14 cellular contexts compared by ENCODE assay signal in the genomic region with DNA sequence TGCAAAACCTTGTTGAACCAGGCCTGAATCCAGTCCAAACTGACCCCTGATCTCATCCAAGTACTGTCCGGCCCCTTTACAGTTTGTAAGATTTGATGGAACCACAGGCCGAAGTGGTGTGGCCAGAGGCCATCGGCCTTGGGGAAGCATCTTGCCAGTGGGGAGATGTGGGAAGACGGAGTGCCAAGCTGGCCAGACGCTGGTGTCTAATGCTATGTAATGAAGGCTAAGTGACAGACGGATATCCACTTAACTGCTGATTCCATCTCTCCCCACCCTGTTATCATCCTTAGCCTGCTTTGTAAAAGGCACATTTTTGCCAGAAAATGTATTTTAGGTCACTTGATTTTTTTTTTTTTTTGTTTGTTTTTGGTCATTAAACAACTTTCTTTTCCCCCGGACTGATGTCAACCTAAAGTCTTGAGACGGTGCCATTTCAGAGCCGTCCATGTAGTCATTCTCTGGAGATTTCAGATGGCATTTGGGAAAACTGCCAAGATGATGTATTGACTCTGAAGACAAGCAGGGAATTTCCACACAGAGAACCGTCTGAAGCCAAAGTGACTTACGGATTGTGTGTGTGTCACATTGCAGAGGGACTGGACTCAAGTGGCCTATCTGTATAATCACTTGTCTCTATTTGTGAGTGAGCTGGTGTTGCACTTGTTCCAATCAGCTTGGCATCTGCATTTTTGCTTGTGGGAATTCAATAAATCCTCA.
DNase-seq lines count a peak whose midpoint lies in the region; TF ChIP-seq lines count a peak whose summit lies in the region.
"Had no signal": no experiment of that assay in that cellular context is flagged by ENCODE, and none has a peak within 500 bp of the region (broad histone marks: within the 10 kb centered on the region; RNA-seq: fewer than 3 reads in every experiment).

No MANE protein-coding gene starts in this region.

- no peaks in the 10 kb centered on the region for H3K27me3 Mint-ChIP-seq in progenitor cell of endocrine pancreas
- H3K27me3 Mint-ChIP-seq: naive thymus-derived CD8-positive, alpha-beta T cell had no signal

- H3K36me3 Mint-ChIP-seq in progenitor cell of endocrine pancreas (ENCODE audit: insufficient read depth), result no peaks in the 10 kb centered on the region
- H3K36me3 Mint-ChIP-seq: activated CD8-positive, alpha-beta memory T cell treated with anti-CD3 and anti-CD28 coated beads, Interleukin-2, amount 10 ng/mL, durations not matched to agents 7 days and 5 days; activated naive CD4-positive, alpha-beta T cell treated with anti-CD3 and anti-CD28 coated beads, Interleukin-2, amount 50 U/mL, for 72 hours; naive thymus-derived CD8-positive, alpha-beta T cell had no signal

- H3K9me3 Mint-ChIP-seq in progenitor cell of endocrine pancreas (ENCODE audit: low read depth), result no peaks in the 10 kb centered on the region
- H3K9me3 Mint-ChIP-seq: naive thymus-derived CD8-positive, alpha-beta T cell had no signal

- no peaks in the 10 kb centered on the region for H3K4me1 Mint-ChIP-seq in progenitor cell of endocrine pancreas (ENCODE audit: low read depth)
- H3K4me1 Mint-ChIP-seq: naive thymus-derived CD8-positive, alpha-beta T cell had no signal

- DNase-seq in GM04504 (ENCODE audit: low read depth) (peak; percentile 32), NCI-H82 treated with DMSO at 0.1 percent for 48 hours (lab: John Stamatoyannopoulos, UW; ENCODE audit: unreplicated experiment) (peak; percentile 58), epithelial cell of esophagus (ENCODE audit: low read depth) (peak; percentile 66), retinal pigment epithelial cell (ENCODE audit: low read depth) (peak; percentile 28), progenitor cell of endocrine pancreas (ENCODE audit: low spot score, unreplicated experiment) (no peak), amniotic stem cell (lab: John Stamatoyannopoulos, UW) (no peak), posterior vena cava (ENCODE audit: low spot score) (no peak)
- DNase-seq: activated CD8-positive, alpha-beta memory T cell treated with anti-CD3 and anti-CD28 coated beads, Interleukin-2, amount 10 ng/mL, durations not matched to agents 7 days and 5 days; gastrocnemius medialis; left colon; naive thymus-derived CD8-positive, alpha-beta T cell; NCI-H510A had no signal

- intact Hi-C loops in posterior vena cava (cut with DNase I), result no loop called here

- TF ChIP-seq CTCF in epithelial cell of esophagus (IDR thresholded peaks at IDR 0.05; ENCODE audit: insufficient read depth, low read depth, low read length, missing control alignments) (no peak), retinal pigment epithelial cell (conservative IDR thresholded peaks at IDR 0.05; ENCODE audit: low read depth, low read length) (no peak), progenitor cell of endocrine pancreas (IDR thresholded peaks at IDR 0.05; ENCODE audit: unreplicated experiment) (no peak)

- no peak overlapping the region for H3K27ac Mint-ChIP-seq in progenitor cell of endocrine pancreas
- H3K27ac Mint-ChIP-seq: activated CD8-positive, alpha-beta memory T cell treated with anti-CD3 and anti-CD28 coated beads, Interleukin-2, amount 10 ng/mL, durations not matched to agents 7 days and 5 days; activated naive CD4-positive, alpha-beta T cell treated with anti-CD3 and anti-CD28 coated beads, Interleukin-2, amount 50 U/mL, for 72 hours; naive thymus-derived CD8-positive, alpha-beta T cell had no signal

- no peak overlapping the region for H3K4me3 Mint-ChIP-seq in progenitor cell of endocrine pancreas (ENCODE audit: low read depth)
- H3K4me3 Mint-ChIP-seq: activated CD8-positive, alpha-beta memory T cell treated with anti-CD3 and anti-CD28 coated beads, Interleukin-2, amount 10 ng/mL, durations not matched to agents 7 days and 5 days; naive thymus-derived CD8-positive, alpha-beta T cell had no signal

- H3K4me3 ChIP-seq in epithelial cell of esophagus (ENCODE audit: low read length) (no peak overlapping the region), retinal pigment epithelial cell (ENCODE audit: low read length) (no peak overlapping the region)
- H3K4me3 ChIP-seq: coronary artery, gastrocnemius medialis had no signal

Comparison
In these comparisons a context has a peak if more than half of its experiments do, and no peak if none do; other contexts are left out.
1. DNase-seq: peak in GM04504 (single experiment), NCI-H82 treated with DMSO at 0.1 percent for 48 hours (single experiment), epithelial cell of esophagus (single experiment) and retinal pigment epithelial cell (single experiment); none in progenitor cell of endocrine pancreas (single experiment), amniotic stem cell (single experiment) and posterior vena cava (single experiment).